ENCODE assay signal across 7 cellular contexts in genomic region chr14:49692191-49692757, GRCh38. TPM values are rescaled to one million over a fixed set of nuclear protein-coding genes. Genes with fewer than 3 reads are reported as not detected.
A peak's percentile ranks its signal among the peaks of the same experiment; 100 is the strongest.
DNase-seq lines count a peak whose midpoint lies in the region; ATAC-seq and TF ChIP-seq lines count a peak whose summit lies in the region.

No MANE protein-coding gene starts in this region.

- ATAC-seq in stimulated activated naive B cell treated with anti-CD40 and anti-IgM and Interleukin-4, amounts not matched to agents 10 μg/mL and 1 μg/mL and 100 μg/mL, for 72 hours (replicated peaks): no peak
- ATAC-seq in HG02852 (IDR thresholded peaks at IDR 0.05; ENCODE audit: unreplicated experiment) (no peak), GM21423 (IDR thresholded peaks at IDR 0.05; ENCODE audit: unreplicated experiment) (no peak)

- peaks cover 22% of the 10 kb centered on the region for H3K4me1 Mint-ChIP-seq in activated T-helper 1 cell treated with anti-CD3 and anti-CD28 coated beads, Interleukin-12 subunit alpha, Interleukin-12 subunit beta, Interleukin-2, Interleukin-4 antibody, amounts not matched to agents 30 ng/mL and 10 ng/mL and 1 ng/mL, durations not matched to agents 14 hours and 24 hours and 36 hours (ENCODE audit: low read depth)
- H3K4me1 Mint-ChIP-seq in stimulated activated naive B cell treated with anti-CD40 and anti-IgM and Interleukin-4, amounts not matched to agents 10 μg/mL and 1 μg/mL and 100 μg/mL, for 72 hours: peaks cover 10 to 13% of the 10 kb centered on the region in 2 donors

- H3K4me3 ChIP-seq in HFF-Myc (replicated peaks; ENCODE audit: low read depth, low read length) (peak overlapping the region; percentile 57), iPS-18c (ENCODE audit: insufficient read depth, low read depth, low read length) (peak overlapping the region; percentile 72; the same call in 1 of the 2 replicates)

- no peaks in the 10 kb centered on the region for H3K9me3 Mint-ChIP-seq in activated T-helper 1 cell treated with anti-CD3 and anti-CD28 coated beads, Interleukin-12 subunit alpha, Interleukin-12 subunit beta, Interleukin-2, Interleukin-4 antibody, amounts not matched to agents 30 ng/mL and 10 ng/mL and 1 ng/mL, durations not matched to agents 14 hours and 24 hours and 36 hours
- H3K9me3 Mint-ChIP-seq in stimulated activated naive B cell treated with anti-CD40 and anti-IgM and Interleukin-4, amounts not matched to agents 10 μg/mL and 1 μg/mL and 100 μg/mL, for 72 hours: no peaks in the 10 kb centered on the region

- H3K36me3 Mint-ChIP-seq in activated T-helper 1 cell treated with anti-CD3 and anti-CD28 coated beads, Interleukin-12 subunit alpha, Interleukin-12 subunit beta, Interleukin-2, Interleukin-4 antibody, amounts not matched to agents 30 ng/mL and 10 ng/mL and 1 ng/mL, durations not matched to agents 14 hours and 24 hours and 36 hours (ENCODE audit: low read depth): peaks cover 2% of the 10 kb centered on the region
- H3K36me3 Mint-ChIP-seq in stimulated activated naive B cell treated with anti-CD40 and anti-IgM and Interleukin-4, amounts not matched to agents 10 μg/mL and 1 μg/mL and 100 μg/mL, for 72 hours: peaks cover 0 to 2% of the 10 kb centered on the region in 2 donors

- H3K9me3 ChIP-seq in iPS-18c (ENCODE audit: control insufficient read depth, insufficient read depth, low read length): no peaks in the 10 kb centered on the region

- no peak for TF ChIP-seq CTCF in HFF-Myc (IDR thresholded peaks at IDR 0.05; ENCODE audit: low read depth, low read length, missing control alignments)

- H3K4me3 Mint-ChIP-seq in activated T-helper 1 cell treated with anti-CD3 and anti-CD28 coated beads, Interleukin-12 subunit alpha, Interleukin-12 subunit beta, Interleukin-2, Interleukin-4 antibody, amounts not matched to agents 30 ng/mL and 10 ng/mL and 1 ng/mL, durations not matched to agents 14 hours and 24 hours and 36 hours: peak overlapping the region; percentile 87
- H3K4me3 Mint-ChIP-seq in stimulated activated naive B cell treated with anti-CD40 and anti-IgM and Interleukin-4, amounts not matched to agents 10 μg/mL and 1 μg/mL and 100 μg/mL, for 72 hours: peak overlapping the region; percentile 68 to 78

- intact Hi-C loops in activated T-helper 1 cell treated with anti-CD3 and anti-CD28 coated beads, Interleukin-12 subunit alpha, Interleukin-12 subunit beta, Interleukin-2, Interleukin-4 antibody, amounts not matched to agents 30 ng/mL and 10 ng/mL and 1 ng/mL, durations not matched to agents 14 hours and 24 hours and 36 hours (cut with micrococcal nuclease): loop anchor here (10.0 kb wide), 1 partner anchor 973 kb away; the partner anchor contains the start of gene SAV1

- DNase-seq in HFF-Myc (ENCODE audit: extremely low read depth, low read depth) (no peak), NCI-H1694 treated with DMSO at 0.1 percent for 48 hours (lab: John Stamatoyannopoulos, UW) (no peak)
- no peak for DNase-seq in activated T-helper 1 cell treated with anti-CD3 and anti-CD28 coated beads, Interleukin-12 subunit alpha, Interleukin-12 subunit beta, Interleukin-2, Interleukin-4 antibody, amounts not matched to agents 30 ng/mL and 10 ng/mL and 1 ng/mL, durations not matched to agents 14 hours and 24 hours and 36 hours (ENCODE audit: low spot score)
- no peak for DNase-seq in stimulated activated naive B cell treated with anti-CD40 and anti-IgM and Interleukin-4, amounts not matched to agents 10 μg/mL and 1 μg/mL and 100 μg/mL, for 72 hours

- peak overlapping the region; percentile 94 for H3K27ac Mint-ChIP-seq in activated T-helper 1 cell treated with anti-CD3 and anti-CD28 coated beads, Interleukin-12 subunit alpha, Interleukin-12 subunit beta, Interleukin-2, Interleukin-4 antibody, amounts not matched to agents 30 ng/mL and 10 ng/mL and 1 ng/mL, durations not matched to agents 14 hours and 24 hours and 36 hours
- H3K27ac Mint-ChIP-seq in stimulated activated naive B cell treated with anti-CD40 and anti-IgM and Interleukin-4, amounts not matched to agents 10 μg/mL and 1 μg/mL and 100 μg/mL, for 72 hours: peak overlapping the region; percentile 78

- peaks cover 1% of the 10 kb centered on the region for H3K27me3 Mint-ChIP-seq in activated T-helper 1 cell treated with anti-CD3 and anti-CD28 coated beads, Interleukin-12 subunit alpha, Interleukin-12 subunit beta, Interleukin-2, Interleukin-4 antibody, amounts not matched to agents 30 ng/mL and 10 ng/mL and 1 ng/mL, durations not matched to agents 14 hours and 24 hours and 36 hours (ENCODE audit: insufficient read depth)
- peaks cover 0 to 1% of the 10 kb centered on the region in 2 donors for H3K27me3 Mint-ChIP-seq in stimulated activated naive B cell treated with anti-CD40 and anti-IgM and Interleukin-4, amounts not matched to agents 10 μg/mL and 1 μg/mL and 100 μg/mL, for 72 hours

RNA-seq across cellular contexts. Expression of gene KLHDC1, which starts 0.6 kb away (rescaled TPM):
- total RNA-seq in activated T-helper 1 cell treated with anti-CD3 and anti-CD28 coated beads, Interleukin-12 subunit alpha, Interleukin-12 subunit beta, Interleukin-2, Interleukin-4 antibody, amounts not matched to agents 30 ng/mL and 10 ng/mL and 1 ng/mL, durations not matched to agents 14 hours and 24 hours and 36 hours: 0.93 and 1.9 TPM in 2 replicates

RNA-seq across cellular contexts. Expression of gene POLE2, which starts 4.3 kb away (rescaled TPM):
- total RNA-seq in activated T-helper 1 cell treated with anti-CD3 and anti-CD28 coated beads, Interleukin-12 subunit alpha, Interleukin-12 subunit beta, Interleukin-2, Interleukin-4 antibody, amounts not matched to agents 30 ng/mL and 10 ng/mL and 1 ng/mL, durations not matched to agents 14 hours and 24 hours and 36 hours: 46.8 and 46.9 TPM in 2 replicates

RNA-seq across cellular contexts. Expression of gene DNAAF2, which starts 57.2 kb away (rescaled TPM):
- total RNA-seq in activated T-helper 1 cell treated with anti-CD3 and anti-CD28 coated beads, Interleukin-12 subunit alpha, Interleukin-12 subunit beta, Interleukin-2, Interleukin-4 antibody, amounts not matched to agents 30 ng/mL and 10 ng/mL and 1 ng/mL, durations not matched to agents 14 hours and 24 hours and 36 hours: 12.8 and 12.9 TPM in 2 replicates
